9 cellular contexts compared by ENCODE assay signal in the genomic region with DNA sequence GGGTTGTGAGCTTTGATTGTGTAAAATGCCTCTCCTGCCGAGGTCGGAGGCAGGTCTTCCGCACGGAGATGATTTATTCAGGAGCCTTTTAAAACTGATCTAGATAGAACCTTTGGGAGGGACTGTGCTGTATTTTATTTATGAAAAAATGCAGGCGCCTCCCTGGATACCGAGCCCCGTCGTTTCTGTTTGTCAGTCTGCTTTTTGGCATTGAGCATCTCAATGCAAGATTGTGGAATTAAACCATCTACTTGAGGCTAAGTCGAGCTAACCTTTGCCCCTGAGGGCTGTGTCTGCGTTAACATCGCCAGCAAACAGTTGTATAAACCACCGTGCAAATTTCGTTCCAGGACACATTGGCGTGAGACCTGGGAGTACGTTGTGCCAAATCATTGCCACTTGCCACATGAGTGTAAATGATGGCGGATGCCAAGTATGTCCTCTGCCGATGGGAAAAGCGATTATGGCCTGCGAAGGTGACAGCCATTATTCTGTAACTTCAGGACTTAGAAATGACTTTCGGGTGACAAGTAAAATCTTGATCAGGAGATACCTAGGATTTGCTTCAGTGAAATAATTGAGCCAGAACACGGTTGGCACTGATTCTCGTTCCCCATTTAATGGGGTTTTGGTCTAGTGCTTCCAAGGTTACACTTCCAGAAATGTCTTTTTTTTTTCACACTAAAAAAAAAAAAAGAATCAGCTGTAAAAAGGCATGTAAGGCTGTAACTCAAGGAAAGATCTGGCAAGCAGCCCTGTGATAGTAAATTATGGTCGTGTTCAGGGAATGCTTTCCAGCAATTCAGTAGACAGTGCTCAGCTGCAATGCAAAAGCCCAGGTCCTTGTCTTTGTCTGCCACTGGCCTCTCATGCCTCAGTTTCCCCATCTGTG. TPM values are rescaled to one million over a fixed set of nuclear protein-coding genes. Genes with fewer than 3 reads are reported as not detected.
DNase-seq lines count a peak whose midpoint lies in the region; ATAC-seq and TF ChIP-seq lines count a peak whose summit lies in the region.
"Had no signal": no experiment of that assay in that cellular context is flagged by ENCODE, and none has a peak within 500 bp of the region (broad histone marks: within the 10 kb centered on the region; RNA-seq: fewer than 3 reads in every experiment).

No MANE protein-coding gene starts in this region.

- WGBS in endodermal cell (ENCODE audit: insufficient coverage in 1 of 2, insufficient read length in 1 of 2), 2 experiments = 68 to 74% methylated on average over 20 to 23 of the region's 23 CpGs

- peak overlapping the region; percentile 91 for H3K4me2 ChIP-seq in neural progenitor cell

- peaks cover 17% of the 10 kb centered on the region for H3K4me1 Mint-ChIP-seq in CD4-positive, alpha-beta T cell (ENCODE audit: low read depth)
- H3K4me1 Mint-ChIP-seq in endodermal cell (peaks cover 39% of the 10 kb centered on the region), neural progenitor cell (peaks cover 54% of the 10 kb centered on the region)

- H2AFZ ChIP-seq in neural progenitor cell (replicated peaks) = no peak overlapping the region

- no peaks in the 10 kb centered on the region for H3K9me3 Mint-ChIP-seq in CD4-positive, alpha-beta T cell
- H3K9me3 Mint-ChIP-seq in endodermal cell = no peaks in the 10 kb centered on the region
- H3K9me3 Mint-ChIP-seq in neural progenitor cell = no peaks in the 10 kb centered on the region

- H3K36me3 ChIP-seq in NT2/D1 (ENCODE audit: insufficient read depth, insufficient read length, low read length) (peaks cover 44% of the 10 kb centered on the region), endodermal cell (ENCODE audit: control insufficient read depth, insufficient read depth, low read length) (peaks cover 41% of the 10 kb centered on the region), neural progenitor cell (peaks cover 5% of the 10 kb centered on the region)

- POLR2A ChIA-PET in CD4-positive, alpha-beta T cell (lab: Charles Lee) = interaction anchor here (0.6 kb wide), 1 partner anchor 1017 kb away, joined by 4 read pairs; no protein-coding TSS in a partner anchor

- no peaks in the 10 kb centered on the region for H3K27me3 ChIP-seq in CD4-positive, alpha-beta T cell (ENCODE audit: control insufficient read depth, insufficient read depth, low read length)
- H3K27me3 ChIP-seq in NT2/D1 (ENCODE audit: insufficient read depth, insufficient read length) (peaks cover 2% of the 10 kb centered on the region), endodermal cell (ENCODE audit: control insufficient read depth, insufficient read depth, low read length, poor library complexity, severe bottlenecking) (no peaks in the 10 kb centered on the region), neural progenitor cell (no peaks in the 10 kb centered on the region)

- H3K27me3 Mint-ChIP-seq in CD4-positive, alpha-beta T cell = no peaks in the 10 kb centered on the region
- H3K27me3 Mint-ChIP-seq in endodermal cell (ENCODE audit: insufficient read depth) = no peaks in the 10 kb centered on the region
- H3K27me3 Mint-ChIP-seq in neural progenitor cell (ENCODE audit: insufficient read depth, low read depth) = peaks cover 10% of the 10 kb centered on the region

- H4K20me1 ChIP-seq in neural progenitor cell (ENCODE audit: low read depth) = peaks cover 58% of the 10 kb centered on the region

- H3K27ac ChIP-seq in CD4-positive, alpha-beta T cell (ENCODE audit: low read depth, low read length) = no peak overlapping the region
- H3K27ac ChIP-seq in endodermal cell (ENCODE audit: low read depth, low read length) (peak overlapping the region; percentile 30), neural progenitor cell (no peak overlapping the region)
- H3K27ac ChIP-seq: HL-60 had no signal

- H3K9me3 ChIP-seq in CD4-positive, alpha-beta T cell (ENCODE audit: control insufficient read depth, low read length) = no peaks in the 10 kb centered on the region
- H3K9me3 ChIP-seq in NT2/D1 (ENCODE audit: insufficient read depth, low read length) (no peaks in the 10 kb centered on the region), endodermal cell (ENCODE audit: control insufficient read depth, low read length) (no peaks in the 10 kb centered on the region), neural progenitor cell (ENCODE audit: low read depth) (no peaks in the 10 kb centered on the region)

- no peak for DNase-seq in CD4-positive, alpha-beta T cell
- DNase-seq in NT2/D1 (ENCODE audit: low read depth, low spot score) = no peak
- peak; percentile 38 for DNase-seq in endodermal cell
- DNase-seq in neural progenitor cell (ENCODE audit: low spot score) = peak; percentile 27
- no peak for DNase-seq in NCI-H2227 (lab: John Stamatoyannopoulos, UW; ENCODE audit: unreplicated experiment)
- DNase-seq in NCI-H226 = no peak

- intact Hi-C loops in CD4-positive, alpha-beta T cell (cut with DNase I, micrococcal nuclease) = no loop called here

- peaks cover 28% of the 10 kb centered on the region for H3K36me3 Mint-ChIP-seq in CD4-positive, alpha-beta T cell (ENCODE audit: low read depth)
- H3K36me3 Mint-ChIP-seq in endodermal cell (ENCODE audit: low read depth) (peaks cover 45% of the 10 kb centered on the region), neural progenitor cell (peaks cover 32% of the 10 kb centered on the region)

- H3K79me2 ChIP-seq in neural progenitor cell (ENCODE audit: low read depth) = peaks cover 46% of the 10 kb centered on the region

- TF ChIP-seq CTCF in CD4-positive, alpha-beta T cell (IDR thresholded peaks at IDR 0.05) = no peak
- TF ChIP-seq CTCF in endodermal cell (conservative IDR thresholded peaks at IDR 0.05) = no peak
- TF ChIP-seq CTCF in neural progenitor cell (IDR thresholded peaks at IDR 0.05) = no peak

- H3K4me3 ChIP-seq in NT2/D1 (ENCODE audit: insufficient read length, low read depth) (peak overlapping the region; percentile 69), endodermal cell (ENCODE audit: low read length) (peak overlapping the region; percentile 88), neural progenitor cell (peak overlapping the region; percentile 91)

- H3K9ac ChIP-seq in NT2/D1 (ENCODE audit: insufficient read length, low read depth) (peak overlapping the region; percentile 91), endodermal cell (ENCODE audit: extremely low read depth, low read length, poor library complexity, severe bottlenecking) (peak overlapping the region; percentile 49), neural progenitor cell (peak overlapping the region; percentile 68)

- CTCF ChIA-PET in CD4-positive, alpha-beta T cell (lab: Charles Lee) = interaction anchor here (0.6 kb wide), 2 partner anchors 77 to 420 kb away, joined by 3 read pairs; no protein-coding TSS in a partner anchor

- ATAC-seq in CD4-positive, alpha-beta T cell (ENCODE audit: poor library complexity) = no peak
- ATAC-seq in GM19463 (IDR thresholded peaks at IDR 0.05; ENCODE audit: unreplicated experiment) (no peak), GM18519 (IDR thresholded peaks at IDR 0.05; ENCODE audit: low FRiP score, unreplicated experiment) (no peak)

- H3K4me3 Mint-ChIP-seq in CD4-positive, alpha-beta T cell = peak overlapping the region; percentile 83
- H3K4me3 Mint-ChIP-seq in endodermal cell = peak overlapping the region; percentile 77
- H3K4me3 Mint-ChIP-seq in neural progenitor cell = peak overlapping the region; percentile 93

- H3K4me1 ChIP-seq in NT2/D1 (ENCODE audit: insufficient read depth, insufficient read length) (peaks cover 24% of the 10 kb centered on the region), endodermal cell (ENCODE audit: control insufficient read depth, insufficient read depth, low read length) (peaks cover 10% of the 10 kb centered on the region), neural progenitor cell (peaks cover 55% of the 10 kb centered on the region)

- peaks cover 66% of the 10 kb centered on the region for H3F3A ChIP-seq in neural progenitor cell (ENCODE audit: low read depth)

- peak overlapping the region; percentile 29 for H3K27ac Mint-ChIP-seq in CD4-positive, alpha-beta T cell
- H3K27ac Mint-ChIP-seq in endodermal cell (peak overlapping the region; percentile 52), neural progenitor cell (peak overlapping the region; percentile 70)

RNA-seq across cellular contexts. Expression of a gene that starts 27.5 kb away (rescaled TPM):
- 10 to 100 TPM; 40.0 to 42.6 TPM for total RNA-seq in CD4-positive, alpha-beta T cell
- total RNA-seq in endodermal cell (10 to 100 TPM; 57.0 to 62.5 TPM), neural progenitor cell (ENCODE audit: low replicate concordance) (15.4 and 69.3 TPM in 2 replicates)
- polyA plus RNA-seq in endodermal cell (2013, experiment 1 of 2) = 87.8 TPM
- 64.6 TPM for polyA plus RNA-seq in endodermal cell (2013, experiment 2 of 2)

RNA-seq across cellular contexts. Expression of a gene that starts 45.1 kb away (rescaled TPM):
- total RNA-seq in CD4-positive, alpha-beta T cell = 10 to 100 TPM; 11.0 to 13.0 TPM
- total RNA-seq in endodermal cell = 10 to 100 TPM; 38.4 to 49.6 TPM
- polyA plus RNA-seq in endodermal cell (2013, experiment 1 of 2) = 35.0 TPM
- 29.8 TPM for polyA plus RNA-seq in endodermal cell (2013, experiment 2 of 2)
- 13.8 and 53.7 TPM in 2 replicates for total RNA-seq in neural progenitor cell (ENCODE audit: low replicate concordance)

RNA-seq across cellular contexts. Expression of a gene that starts 51.2 kb away (rescaled TPM):
- total RNA-seq in CD4-positive, alpha-beta T cell = 100 to 1,000 TPM; 128 to 133 TPM
- total RNA-seq in endodermal cell (100 to 1,000 TPM; 154 to 179 TPM), neural progenitor cell (ENCODE audit: low replicate concordance) (107 and 121 TPM in 2 replicates)
- 94.3 TPM for polyA plus RNA-seq in endodermal cell (2013, experiment 1 of 2)
- 85.7 TPM for polyA plus RNA-seq in endodermal cell (2013, experiment 2 of 2)

Comparison
In these comparisons a context has a peak if more than half of its experiments do, and no peak if none do; other contexts are left out.
1. DNase-seq: peak in endodermal cell (single experiment) and neural progenitor cell (single experiment); none in CD4-positive, alpha-beta T cell (0 of 10), NT2/D1 (single experiment), NCI-H2227 (single experiment) and NCI-H226 (single experiment).
2. Peak in every context shown above with its lines, with median percentiles within 50 percentile points of each other: H3K27ac Mint-ChIP-seq, H3K4me3 Mint-ChIP-seq, H3K4me3 ChIP-seq and H3K9ac ChIP-seq.